In genomic region chr16:85674828-85675227, GRCh38 we compare ENCODE assay signal across 2 cellular contexts.
TF ChIP-seq lines count a peak whose summit lies in the region.

No MANE protein-coding gene starts in this region.

TF ChIP-seq in liver, 16 proteins besides CTCF, POLR2A, EP300 and RAD21:
- no peak for TF ChIP-seq FOXA1 (IDR thresholded peaks at IDR 0.05)
- TF ChIP-seq, protein P1, sequence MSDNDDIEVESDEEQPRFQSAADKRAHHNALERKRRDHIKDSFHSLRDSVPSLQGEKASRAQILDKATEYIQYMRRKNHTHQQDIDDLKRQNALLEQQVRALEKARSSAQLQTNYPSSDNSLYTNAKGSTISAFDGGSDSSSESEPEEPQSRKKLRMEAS (IDR thresholded peaks at IDR 0.05), result no peak
- no peak for TF ChIP-seq FOXA2 (IDR thresholded peaks at IDR 0.05)
- TF ChIP-seq NR2F2 (IDR thresholded peaks at IDR 0.05), result no peak
- TF ChIP-seq, protein P2, sequence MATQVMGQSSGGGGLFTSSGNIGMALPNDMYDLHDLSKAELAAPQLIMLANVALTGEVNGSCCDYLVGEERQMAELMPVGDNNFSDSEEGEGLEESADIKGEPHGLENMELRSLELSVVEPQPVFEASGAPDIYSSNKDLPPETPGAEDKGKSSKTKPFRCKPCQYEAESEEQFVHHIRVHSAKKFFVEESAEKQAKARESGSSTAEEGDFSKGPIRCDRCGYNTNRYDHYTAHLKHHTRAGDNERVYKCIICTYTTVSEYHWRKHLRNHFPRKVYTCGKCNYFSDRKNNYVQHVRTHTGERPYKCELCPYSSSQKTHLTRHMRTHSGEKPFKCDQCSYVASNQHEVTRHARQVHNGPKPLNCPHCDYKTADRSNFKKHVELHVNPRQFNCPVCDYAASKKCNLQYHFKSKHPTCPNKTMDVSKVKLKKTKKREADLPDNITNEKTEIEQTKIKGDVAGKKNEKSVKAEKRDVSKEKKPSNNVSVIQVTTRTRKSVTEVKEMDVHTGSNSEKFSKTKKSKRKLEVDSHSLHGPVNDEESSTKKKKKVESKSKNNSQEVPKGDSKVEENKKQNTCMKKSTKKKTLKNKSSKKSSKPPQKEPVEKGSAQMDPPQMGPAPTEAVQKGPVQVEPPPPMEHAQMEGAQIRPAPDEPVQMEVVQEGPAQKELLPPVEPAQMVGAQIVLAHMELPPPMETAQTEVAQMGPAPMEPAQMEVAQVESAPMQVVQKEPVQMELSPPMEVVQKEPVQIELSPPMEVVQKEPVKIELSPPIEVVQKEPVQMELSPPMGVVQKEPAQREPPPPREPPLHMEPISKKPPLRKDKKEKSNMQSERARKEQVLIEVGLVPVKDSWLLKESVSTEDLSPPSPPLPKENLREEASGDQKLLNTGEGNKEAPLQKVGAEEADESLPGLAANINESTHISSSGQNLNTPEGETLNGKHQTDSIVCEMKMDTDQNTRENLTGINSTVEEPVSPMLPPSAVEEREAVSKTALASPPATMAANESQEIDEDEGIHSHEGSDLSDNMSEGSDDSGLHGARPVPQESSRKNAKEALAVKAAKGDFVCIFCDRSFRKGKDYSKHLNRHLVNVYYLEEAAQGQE (IDR thresholded peaks at IDR 0.05), result no peak
- TF ChIP-seq JUND (IDR thresholded peaks at IDR 0.05), result no peak
TF ChIP-seq in liver: peak in this region for 0.

TF ChIP-seq in HepG2, 621 proteins besides CTCF, POLR2A, EP300 and RAD21:
- TF ChIP-seq, protein P3, sequence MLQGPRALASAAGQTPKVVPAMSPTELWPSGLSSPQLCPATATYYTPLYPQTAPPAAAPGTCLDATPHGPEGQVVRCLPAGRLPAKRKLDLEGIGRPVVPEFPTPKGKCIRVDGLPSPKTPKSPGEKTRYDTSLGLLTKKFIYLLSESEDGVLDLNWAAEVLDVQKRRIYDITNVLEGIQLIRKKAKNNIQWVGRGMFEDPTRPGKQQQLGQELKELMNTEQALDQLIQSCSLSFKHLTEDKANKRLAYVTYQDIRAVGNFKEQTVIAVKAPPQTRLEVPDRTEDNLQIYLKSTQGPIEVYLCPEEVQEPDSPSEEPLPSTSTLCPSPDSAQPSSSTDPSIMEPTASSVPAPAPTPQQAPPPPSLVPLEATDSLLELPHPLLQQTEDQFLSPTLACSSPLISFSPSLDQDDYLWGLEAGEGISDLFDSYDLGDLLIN (CRISPR knock-in tag; IDR thresholded peaks at IDR 0.05; ENCODE audit: borderline replicate concordance), result no peak
- TF ChIP-seq KLF6 (CRISPR knock-in tag; IDR thresholded peaks at IDR 0.05) (no peak), CBX1 (IDR thresholded peaks at IDR 0.05; ENCODE audit: low read depth) (no peak), CBX2 (IDR thresholded peaks at IDR 0.05; ENCODE audit: low read depth, low read length) (no peak), CBX2 (CRISPR knock-in tag; IDR thresholded peaks at IDR 0.05; ENCODE audit: low read depth) (no peak), ETV6 (CRISPR knock-in tag; conservative IDR thresholded peaks at IDR 0.05) (no peak), EHMT2 (IDR thresholded peaks at IDR 0.05; ENCODE audit: borderline replicate concordance, low read depth, low read length) (no peak)
TF ChIP-seq in HepG2: peak in this region for 0.
